ENCODE assay signal across 1 cellular context in genomic region chr1:116671072-116671471, GRCh38.
TF ChIP-seq lines count a peak whose summit lies in the region.

No MANE protein-coding gene starts in this region.

TF ChIP-seq in K562, 482 proteins besides CTCF, POLR2A, EP300 and RAD21 (continued from another document):
- TF ChIP-seq ZBTB2 (IDR thresholded peaks at IDR 0.05), result 0 out of 2 replicates have a peak, but pooled peaks have one; percentile 23
- 0 out of 2 replicates have a peak, but pooled peaks have one; percentile 64 for TF ChIP-seq ELF4 (CRISPR knock-in tag; IDR thresholded peaks at IDR 0.05)
- TF ChIP-seq MLLT1 (IDR thresholded peaks at IDR 0.05), result 0 out of 4 replicates have a peak, but pooled peaks of 1 of the 2 experiments have one; percentile 21
- 0 out of 2 replicates have a peak, but pooled peaks have one; percentile 11 for TF ChIP-seq THRB (CRISPR knock-in tag; conservative IDR thresholded peaks at IDR 0.05)
- peak; percentile 86 for TF ChIP-seq HBP1 (CRISPR knock-in tag; IDR thresholded peaks at IDR 0.05)
- TF ChIP-seq OTX1 (CRISPR knock-in tag; IDR thresholded peaks at IDR 0.05), result peak; percentile 80; the same call in 1 of the 2 replicates
- TF ChIP-seq MTA1 (IDR thresholded peaks at IDR 0.05; ENCODE audit: borderline replicate concordance), result 0 out of 2 replicates have a peak, but pooled peaks have one; percentile 41
